ENCODE assay signal across 21 cellular contexts in the genomic region with DNA sequence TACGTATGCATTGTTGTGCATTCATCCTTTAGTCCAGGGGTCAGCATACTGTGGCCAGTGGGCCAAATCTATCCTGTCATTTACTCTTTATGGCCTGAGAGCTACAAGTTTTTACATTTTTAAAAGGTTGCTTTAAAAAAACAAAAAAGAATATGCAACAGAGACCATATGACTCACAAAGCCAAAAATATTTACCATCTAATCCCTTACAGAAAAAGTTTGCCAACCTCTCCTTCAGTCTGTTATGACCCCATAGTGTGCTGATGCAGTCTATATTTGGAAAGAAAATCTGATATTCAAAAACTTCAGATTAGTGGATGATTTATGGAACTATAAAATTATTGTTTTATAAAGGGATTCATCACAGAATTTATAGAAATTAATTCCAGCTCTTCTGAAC.
"Had no signal": no experiment of that assay in that cellular context is flagged by ENCODE, and none has a peak within 500 bp of the region (broad histone marks: within the 10 kb centered on the region; RNA-seq: fewer than 3 reads in every experiment).

No MANE protein-coding gene starts in this region.

- H3K4me1 ChIP-seq: ascending aorta, tibial nerve had no signal

- H3K27me3 Mint-ChIP-seq: effector memory CD8-positive, alpha-beta T cell had no signal

- H3K36me3 ChIP-seq: ascending aorta, tibial nerve had no signal

- H3K36me3 Mint-ChIP-seq: activated naive CD8-positive, alpha-beta T cell treated with anti-CD3 and anti-CD28 coated beads, Interleukin-2, amount 10 ng/mL, durations not matched to agents 7 days and 5 days had no signal

- H3K4me3 ChIP-seq: ascending aorta, lung, tibial nerve had no signal

- H3K9me3 ChIP-seq: ascending aorta had no signal

- DNase-seq: activated CD4-positive, alpha-beta memory T cell treated with anti-CD3 and anti-CD28 coated beads, Interleukin-2, amount 10 ng/mL, durations not matched to agents 7 days and 5 days; activated CD4-positive, alpha-beta T cell treated with anti-CD3 and anti-CD28 coated beads for 48 hours; activated CD4-positive, CD25-positive, alpha-beta regulatory T cell; activated naive CD4-positive, alpha-beta T cell treated with Interleukin-2 at 50 U/mL for 16 hours; activated naive CD8-positive, alpha-beta T cell treated with anti-CD3 and anti-CD28 coated beads, Interleukin-2, amount 10 ng/mL, durations not matched to agents 7 days and 5 days; activated T-cell treated with anti-CD3 and anti-CD28 coated beads, Interleukin-2, amount 50 U/mL, for 1 hour; effector memory CD8-positive, alpha-beta T cell; foreskin melanocyte; hypothalamus; kidney; nephron progenitor cell; occipital lobe; T-helper 1 cell; T-helper 9 cell had no signal

- H3K4me1 Mint-ChIP-seq: activated CD4-positive, alpha-beta memory T cell treated with anti-CD3 and anti-CD28 coated beads, Interleukin-2, amount 10 ng/mL, durations not matched to agents 7 days and 5 days; activated naive CD8-positive, alpha-beta T cell treated with anti-CD3 and anti-CD28 coated beads, Interleukin-2, amount 10 ng/mL, durations not matched to agents 7 days and 5 days; activated T-helper 17 cell treated with anti-CD3 and anti-CD28 coated beads, Interleukin-2, amount 50 U/mL, for 72 hours; nephron progenitor cell had no signal

- ATAC-seq: activated T-helper 17 cell treated with anti-CD3 and anti-CD28 coated beads, Interleukin-2, amount 50 U/mL, for 72 hours; effector memory CD8-positive, alpha-beta T cell; left lobe of liver had no signal

- H3K27me3 ChIP-seq: ascending aorta, tibial nerve had no signal

- H3K27ac Mint-ChIP-seq: activated CD4-positive, alpha-beta memory T cell treated with anti-CD3 and anti-CD28 coated beads, Interleukin-2, amount 10 ng/mL, durations not matched to agents 7 days and 5 days; activated naive CD8-positive, alpha-beta T cell treated with anti-CD3 and anti-CD28 coated beads, Interleukin-2, amount 10 ng/mL, durations not matched to agents 7 days and 5 days; activated T-helper 17 cell treated with anti-CD3 and anti-CD28 coated beads, Interleukin-2, amount 50 U/mL, for 72 hours; effector memory CD8-positive, alpha-beta T cell; mesothelial cell of epicardium; nephron progenitor cell; stimulated activated naive CD8-positive, alpha-beta T cell treated with anti-CD3 and anti-CD28 coated beads, Interleukin-15, Interleukin-2, amounts not matched to agents 100 ng/mL and 50 ng/mL, for 24 hours had no signal

- H3K9me3 Mint-ChIP-seq: activated T-helper 17 cell treated with anti-CD3 and anti-CD28 coated beads, Interleukin-2, amount 50 U/mL, for 72 hours; effector memory CD8-positive, alpha-beta T cell had no signal

- H3K27ac ChIP-seq: ascending aorta, tibial nerve had no signal

- H3K4me3 Mint-ChIP-seq: activated CD4-positive, alpha-beta memory T cell treated with anti-CD3 and anti-CD28 coated beads, Interleukin-2, amount 10 ng/mL, durations not matched to agents 7 days and 5 days; activated naive CD8-positive, alpha-beta T cell treated with anti-CD3 and anti-CD28 coated beads, Interleukin-2, amount 10 ng/mL, durations not matched to agents 7 days and 5 days; activated T-helper 17 cell treated with anti-CD3 and anti-CD28 coated beads, Interleukin-2, amount 50 U/mL, for 72 hours; effector memory CD8-positive, alpha-beta T cell; mesothelial cell of epicardium; nephron progenitor cell; stimulated activated naive CD8-positive, alpha-beta T cell treated with anti-CD3 and anti-CD28 coated beads, Interleukin-15, Interleukin-2, amounts not matched to agents 100 ng/mL and 50 ng/mL, for 24 hours had no signal
